ENCODE assay signal across 8 cellular contexts in genomic region chr1:58783090-58783992, GRCh38. TPM values are rescaled to one million over a fixed set of nuclear protein-coding genes. Genes with fewer than 3 reads are reported as not detected.
A peak's percentile ranks its signal among the peaks of the same experiment; 100 is the strongest.
DNase-seq lines count a peak whose midpoint lies in the region; ATAC-seq and TF ChIP-seq lines count a peak whose summit lies in the region.

No MANE protein-coding gene starts in this region.

- H3K4me3 ChIP-seq in adipocyte (ENCODE audit: low read length) (peak overlapping the region; percentile 86), right atrium auricular region (peak overlapping the region; percentile 81 to 85), psoas muscle (peak overlapping the region; percentile 99)

- peaks cover 31% of the 10 kb centered on the region for H3K4me1 ChIP-seq in adipocyte (ENCODE audit: control insufficient read depth, insufficient read depth, low read length)
- H3K4me1 ChIP-seq in right atrium auricular region: peaks cover 0 to 32% of the 10 kb centered on the region in 2 donors
- peaks cover 19% of the 10 kb centered on the region for H3K4me1 ChIP-seq in psoas muscle

- H3K9ac ChIP-seq in adipocyte (ENCODE audit: low read length): peak overlapping the region; percentile 95

- 0% methylated on average over 84 to 86 of the region's 86 CpGs for WGBS in psoas muscle, 3 donors

- no peaks in the 10 kb centered on the region for H3K27me3 ChIP-seq in adipocyte (replicated peaks; ENCODE audit: control insufficient read depth, insufficient read depth, low read length)
- no peaks in the 10 kb centered on the region for H3K27me3 ChIP-seq in right atrium auricular region
- H3K27me3 ChIP-seq in psoas muscle (ENCODE audit: insufficient read depth in 3 of 3, low read length in 2 of 3): no peaks in the 10 kb centered on the region

- peak; percentile 18 for ATAC-seq in HG03025 (IDR thresholded peaks at IDR 0.05; ENCODE audit: low FRiP score, unreplicated experiment)
- peak; percentile 1 to 27 (median 11) for ATAC-seq in psoas muscle

- no peak for TF ChIP-seq CTCF in right atrium auricular region (IDR thresholded peaks at IDR 0.05)
- no peak for TF ChIP-seq CTCF in psoas muscle (IDR thresholded peaks at IDR 0.05)

- H3K27ac ChIP-seq in right atrium auricular region: peak overlapping the region; percentile 99 to 100
- peak overlapping the region; percentile 100 for H3K27ac ChIP-seq in psoas muscle

- intact Hi-C loops in psoas muscle (cut with DNase I): loop anchor here (5.0 kb wide), 6 partner anchors 119 to 924 kb away; partner anchors contain the start of gene FGGY (in 1 of the 2)

- no peaks in the 10 kb centered on the region for H3K9me3 ChIP-seq in adipocyte (ENCODE audit: control insufficient read depth, low read length)
- H3K9me3 ChIP-seq in right atrium auricular region: no peaks in the 10 kb centered on the region
- H3K9me3 ChIP-seq in psoas muscle: peaks cover 2% of the 10 kb centered on the region

- no peaks in the 10 kb centered on the region for H3K36me3 ChIP-seq in adipocyte (ENCODE audit: control insufficient read depth, insufficient read depth, low read length, severe bottlenecking)
- peaks cover 11% of the 10 kb centered on the region for H3K36me3 ChIP-seq in right atrium auricular region
- H3K36me3 ChIP-seq in psoas muscle (ENCODE audit: insufficient read depth in 1 of 2, low read depth in 1 of 2): peaks cover 0 to 19% of the 10 kb centered on the region in 2 donors

- DNase-seq in activated CD4-positive, alpha-beta T cell treated with anti-CD3 and anti-CD28 coated beads for 1 hour: peak; percentile 34
- DNase-seq in activated CD4-positive, alpha-beta T cell treated with anti-CD3 and anti-CD28 coated beads, Interleukin-2, amount 50 U/mL, for 1 hour: no peak
- peak; percentile 78 for DNase-seq in OCI-M1 (lab: John Stamatoyannopoulos, UW)
- DNase-seq in adipocyte (ENCODE audit: low read depth): peak; percentile 74
- peak; percentile 70 for DNase-seq in right atrium auricular region (ENCODE audit: low spot score)
- peak; percentile 70 to 82 for DNase-seq in psoas muscle
- no peak for DNase-seq in amniotic stem cell (lab: John Stamatoyannopoulos, UW)

RNA-seq across cellular contexts. Expression of gene JUN, which starts 0.5 kb away (rescaled TPM):
- 100 to 1,000 TPM in 1 of 2 donors, 10 to 100 TPM in 1; 74.3 to 199 TPM for total RNA-seq in right atrium auricular region
- total RNA-seq in psoas muscle: 100 to 1,000 TPM in 3 of 4 donors, 10 to 100 TPM in 1; 93.8 to 213 (median 164) TPM
- polyA plus RNA-seq in psoas muscle: 100 to 1,000 TPM in 1 of 3 donors, 10 to 100 TPM in 2; 40.1 to 137 (median 60.0) TPM

Comparison
In these comparisons a context has a peak if more than half of its experiments do, and no peak if none do; other contexts are left out.
1. DNase-seq: peak in activated CD4-positive, alpha-beta T cell treated with anti-CD3 and anti-CD28 coated beads for 1 hour (single experiment), OCI-M1 (single experiment), adipocyte (single experiment), right atrium auricular region (single experiment) and psoas muscle (2 of 2); none in activated CD4-positive, alpha-beta T cell treated with anti-CD3 and anti-CD28 coated beads, Interleukin-2, amount 50 U/mL, for 1 hour (single experiment) and amniotic stem cell (single experiment).
2. Peak in every context shown above with its lines, with median percentiles within 50 percentile points of each other: H3K4me3 ChIP-seq.